14 cellular contexts compared by ENCODE assay signal in genomic region chr3:134883697-134884385, GRCh38.
"Had no signal": no experiment of that assay in that cellular context is flagged by ENCODE, and none has a peak within 500 bp of the region (broad histone marks: within the 10 kb centered on the region; RNA-seq: fewer than 3 reads in every experiment).

No MANE protein-coding gene starts in this region.

- ATAC-seq: activated T-cell treated with anti-CD3 and anti-CD28 coated beads, Interleukin-2, amount 50 U/mL, for 4 hours had no signal

- H3K4me1 ChIP-seq: esophagus squamous epithelium, suprapubic skin, upper lobe of left lung had no signal

- DNase-seq: activated CD4-positive, alpha-beta memory T cell treated with anti-CD3 and anti-CD28 coated beads for 36 hours; activated CD4-positive, alpha-beta T cell treated with anti-CD3 and anti-CD28 coated beads for 1 hour; activated gamma-delta T cell; activated T-cell treated with anti-CD3 and anti-CD28 coated beads, Interleukin-2, amount 50 U/mL, for 4 hours; esophagus squamous epithelium; kidney; ovary; right cardiac atrium; stimulated activated naive CD4-positive, alpha-beta T cell treated with Interleukin-2 at 50 U/mL for 16 hours; T-helper 9 cell; upper lobe of left lung had no signal

- H3K27ac ChIP-seq: cardiac muscle cell, esophagus squamous epithelium, hepatocyte, ovary, suprapubic skin, upper lobe of left lung had no signal

- H3K4me3 ChIP-seq: cardiac muscle cell, esophagus squamous epithelium, hepatocyte, ovary, suprapubic skin, upper lobe of left lung had no signal

- H3K27me3 ChIP-seq: esophagus squamous epithelium, ovary, suprapubic skin, upper lobe of left lung had no signal

- H3K9me3 ChIP-seq: esophagus squamous epithelium, ovary, suprapubic skin, upper lobe of left lung had no signal

- H3K36me3 ChIP-seq: cardiac muscle cell, esophagus squamous epithelium, ovary, suprapubic skin, upper lobe of left lung had no signal
